ENCODE assay signal across 15 cellular contexts in the genomic region with DNA sequence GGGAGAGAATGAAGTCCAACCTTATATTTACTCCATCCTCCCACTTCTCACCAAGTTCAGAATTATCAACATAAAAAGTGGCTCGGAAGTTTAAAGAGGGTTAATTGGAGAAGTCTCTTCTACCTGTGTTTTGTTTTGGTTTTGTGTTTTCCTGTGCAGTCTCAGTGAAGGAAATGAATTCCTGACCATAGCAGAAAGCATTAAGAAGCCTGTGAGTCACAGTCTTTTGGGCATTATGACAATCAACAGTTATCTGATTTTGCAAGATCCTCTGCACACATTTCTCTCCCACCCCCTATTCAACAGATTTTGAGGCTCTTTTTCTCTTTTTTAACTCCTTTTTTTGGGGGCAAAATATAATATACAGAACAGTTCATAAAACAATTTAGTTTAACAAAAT. TPM values are rescaled to one million over a fixed set of nuclear protein-coding genes. Genes with fewer than 3 reads are reported as not detected.
DNase-seq lines count a peak whose midpoint lies in the region; ATAC-seq and TF ChIP-seq lines count a peak whose summit lies in the region.
"Had no signal": no experiment of that assay in that cellular context is flagged by ENCODE, and none has a peak within 500 bp of the region (broad histone marks: within the 10 kb centered on the region; RNA-seq: fewer than 3 reads in every experiment).

No MANE protein-coding gene starts in this region.

- H3K4me3 ChIP-seq in cardiac fibroblast (replicated peaks in 1 of 2; ENCODE audit: low read depth in 2 of 2, low read length in 2 of 2) = no peak overlapping the region

- DNase-seq in ELR (ENCODE audit: low read depth) (peak; percentile 81), NCI-H226 (peak; percentile 17), cardiac fibroblast (ENCODE audit: low read depth in 2 of 2) (peak; percentile 58 to 81), mesothelial cell of epicardium (ENCODE audit: low spot score in 2 of 2, unreplicated experiment in 2 of 2) (no peak), NCI-H2227 (lab: John Stamatoyannopoulos, UW; ENCODE audit: unreplicated experiment) (no peak), NCI-H1048 (lab: John Stamatoyannopoulos, UW) (no peak), WTC11 (ENCODE audit: low spot score) (no peak)
- DNase-seq: activated CD8-positive, alpha-beta T cell treated with anti-CD3 and anti-CD28 coated beads, Interleukin-2, amount 10 ng/mL, durations not matched to agents 7 days and 5 days; effector memory CD4-positive, alpha-beta T cell; islet precursor cell; NCI-H446 treated with DMSO at 0.1 percent for 48 hours; stimulated activated CD4-positive, alpha-beta T cell treated with anti-CD3 and anti-CD28 coated beads, Interleukin-4, amount 100 ng/mL, for 4 hours had no signal

- ATAC-seq in GM19463 (IDR thresholded peaks at IDR 0.05; ENCODE audit: unreplicated experiment) (no peak), WTC11 (no peak)
- ATAC-seq: activated CD8-positive, alpha-beta T cell treated with anti-CD3 and anti-CD28 coated beads, Interleukin-2, amount 10 ng/mL, durations not matched to agents 7 days and 5 days had no signal

- no peaks in the 10 kb centered on the region for H3K9me3 Mint-ChIP-seq in mesothelial cell of epicardium
- H3K9me3 Mint-ChIP-seq in WTC11 = no peaks in the 10 kb centered on the region
- H3K9me3 Mint-ChIP-seq: IgD-negative memory B cell had no signal

- peaks cover 29% of the 10 kb centered on the region for H3K4me1 Mint-ChIP-seq in mesothelial cell of epicardium
- peaks cover 6% of the 10 kb centered on the region; the same call in 1 of the 2 replicates for H3K4me1 Mint-ChIP-seq in WTC11

- POLR2A ChIA-PET in WTC11 (lab: Charles Lee) = no interaction called here

- H3K27ac Mint-ChIP-seq in mesothelial cell of epicardium = peak overlapping the region; percentile 35
- H3K27ac Mint-ChIP-seq in WTC11 = no peak overlapping the region
- H3K27ac Mint-ChIP-seq: activated CD8-positive, alpha-beta T cell treated with anti-CD3 and anti-CD28 coated beads, Interleukin-2, amount 10 ng/mL, durations not matched to agents 7 days and 5 days; activated naive CD8-positive, alpha-beta T cell; IgD-negative memory B cell had no signal

- no peaks in the 10 kb centered on the region for H3K27me3 Mint-ChIP-seq in mesothelial cell of epicardium (ENCODE audit: low read depth)
- no peaks in the 10 kb centered on the region for H3K27me3 Mint-ChIP-seq in WTC11 (ENCODE audit: low read depth)
- H3K27me3 Mint-ChIP-seq: activated naive CD8-positive, alpha-beta T cell had no signal

- CTCF ChIA-PET in WTC11 (lab: Charles Lee) = interaction anchor here (1.0 kb wide), 1 partner anchor 81 kb away, joined by 8 read pairs; no protein-coding TSS in a partner anchor

- TF ChIP-seq CTCF in cardiac fibroblast (IDR thresholded peaks at IDR 0.05; ENCODE audit: low read depth, low read length) (no peak), mesothelial cell of epicardium (IDR thresholded peaks at IDR 0.05; ENCODE audit: unreplicated experiment) (no peak), WTC11 (IDR thresholded peaks at IDR 0.05) (no peak)

- H3K36me3 Mint-ChIP-seq in mesothelial cell of epicardium (no peaks in the 10 kb centered on the region), WTC11 (no peaks in the 10 kb centered on the region)
- H3K36me3 Mint-ChIP-seq: IgD-negative memory B cell had no signal

- no peak overlapping the region for H3K4me3 Mint-ChIP-seq in mesothelial cell of epicardium
- H3K4me3 Mint-ChIP-seq in WTC11 = no peak overlapping the region
- H3K4me3 Mint-ChIP-seq: activated CD8-positive, alpha-beta T cell treated with anti-CD3 and anti-CD28 coated beads, Interleukin-2, amount 10 ng/mL, durations not matched to agents 7 days and 5 days; activated naive CD8-positive, alpha-beta T cell had no signal

TF ChIP-seq in WTC11, 78 proteins besides CTCF, POLR2A, EP300 and RAD21:
- TF ChIP-seq, protein P1, sequence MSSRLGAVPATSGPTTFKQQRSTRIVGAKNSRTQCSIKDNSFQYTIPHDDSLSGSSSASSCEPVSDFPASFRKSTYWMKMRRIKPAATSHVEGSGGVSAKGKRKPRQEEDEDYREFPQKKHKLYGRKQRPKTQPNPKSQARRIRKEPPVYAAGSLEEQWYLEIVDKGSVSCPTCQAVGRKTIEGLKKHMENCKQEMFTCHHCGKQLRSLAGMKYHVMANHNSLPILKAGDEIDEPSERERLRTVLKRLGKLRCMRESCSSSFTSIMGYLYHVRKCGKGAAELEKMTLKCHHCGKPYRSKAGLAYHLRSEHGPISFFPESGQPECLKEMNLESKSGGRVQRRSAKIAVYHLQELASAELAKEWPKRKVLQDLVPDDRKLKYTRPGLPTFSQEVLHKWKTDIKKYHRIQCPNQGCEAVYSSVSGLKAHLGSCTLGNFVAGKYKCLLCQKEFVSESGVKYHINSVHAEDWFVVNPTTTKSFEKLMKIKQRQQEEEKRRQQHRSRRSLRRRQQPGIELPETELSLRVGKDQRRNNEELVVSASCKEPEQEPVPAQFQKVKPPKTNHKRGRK (CRISPR knock-in tag; IDR thresholded peaks at IDR 0.05; ENCODE audit: borderline replicate concordance) = no peak
- TF ChIP-seq HMGA2 (CRISPR knock-in tag; IDR thresholded peaks at IDR 0.05) = no peak
- TF ChIP-seq CBFB (CRISPR knock-in tag; IDR thresholded peaks at IDR 0.05; ENCODE audit: low read depth) = no peak
- TF ChIP-seq NFYB (CRISPR knock-in tag; conservative IDR thresholded peaks at IDR 0.05; ENCODE audit: low read depth) = no peak
- TF ChIP-seq, protein P2, sequence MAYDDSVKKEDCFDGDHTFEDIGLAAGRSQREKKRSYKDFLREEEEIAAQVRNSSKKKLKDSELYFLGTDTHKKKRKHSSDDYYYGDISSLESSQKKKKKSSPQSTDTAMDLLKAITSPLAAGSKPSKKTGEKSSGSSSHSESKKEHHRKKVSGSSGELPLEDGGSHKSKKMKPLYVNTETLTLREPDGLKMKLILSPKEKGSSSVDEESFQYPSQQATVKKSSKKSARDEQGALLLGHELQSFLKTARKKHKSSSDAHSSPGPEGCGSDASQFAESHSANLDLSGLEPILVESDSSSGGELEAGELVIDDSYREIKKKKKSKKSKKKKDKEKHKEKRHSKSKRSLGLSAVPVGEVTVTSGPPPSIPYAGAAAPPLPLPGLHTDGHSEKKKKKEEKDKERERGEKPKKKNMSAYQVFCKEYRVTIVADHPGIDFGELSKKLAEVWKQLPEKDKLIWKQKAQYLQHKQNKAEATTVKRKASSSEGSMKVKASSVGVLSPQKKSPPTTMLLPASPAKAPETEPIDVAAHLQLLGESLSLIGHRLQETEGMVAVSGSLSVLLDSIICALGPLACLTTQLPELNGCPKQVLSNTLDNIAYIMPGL (CRISPR knock-in tag; IDR thresholded peaks at IDR 0.05) = no peak
- TF ChIP-seq EMX1 (CRISPR knock-in tag; IDR thresholded peaks at IDR 0.05) = no peak
- no peak for TF ChIP-seq IRF2 (CRISPR knock-in tag; IDR thresholded peaks at IDR 0.05; ENCODE audit: borderline replicate concordance, low read depth)
- TF ChIP-seq ZNF416 (CRISPR knock-in tag; IDR thresholded peaks at IDR 0.05) = no peak
- no peak for TF ChIP-seq ATF1 (CRISPR knock-in tag; IDR thresholded peaks at IDR 0.05)
- TF ChIP-seq, protein P3, sequence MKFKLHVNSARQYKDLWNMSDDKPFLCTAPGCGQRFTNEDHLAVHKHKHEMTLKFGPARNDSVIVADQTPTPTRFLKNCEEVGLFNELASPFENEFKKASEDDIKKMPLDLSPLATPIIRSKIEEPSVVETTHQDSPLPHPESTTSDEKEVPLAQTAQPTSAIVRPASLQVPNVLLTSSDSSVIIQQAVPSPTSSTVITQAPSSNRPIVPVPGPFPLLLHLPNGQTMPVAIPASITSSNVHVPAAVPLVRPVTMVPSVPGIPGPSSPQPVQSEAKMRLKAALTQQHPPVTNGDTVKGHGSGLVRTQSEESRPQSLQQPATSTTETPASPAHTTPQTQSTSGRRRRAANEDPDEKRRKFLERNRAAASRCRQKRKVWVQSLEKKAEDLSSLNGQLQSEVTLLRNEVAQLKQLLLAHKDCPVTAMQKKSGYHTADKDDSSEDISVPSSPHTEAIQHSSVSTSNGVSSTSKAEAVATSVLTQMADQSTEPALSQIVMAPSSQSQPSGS (CRISPR knock-in tag; IDR thresholded peaks at IDR 0.05; ENCODE audit: borderline replicate concordance, low read depth) = no peak

RNA-seq across cellular contexts. Expression of a gene that starts 8.6 kb away (rescaled TPM):
- 2,728 to 2,928 TPM (median 2,867 TPM) in 3 replicates for total RNA-seq in mesothelial cell of epicardium
- total RNA-seq in WTC11 (2021) = 3,135 to 3,488 TPM (median 3,463 TPM) in 3 replicates

Comparison
In these comparisons a context has a peak if more than half of its experiments do, and no peak if none do; other contexts are left out.
1. DNase-seq: peak in ELR (single experiment), NCI-H226 (single experiment) and cardiac fibroblast (2 of 2); none in mesothelial cell of epicardium (0 of 2), NCI-H2227 (single experiment), NCI-H1048 (single experiment) and WTC11 (single experiment).